ENCODE assay signal across 9 cellular contexts in the genomic region with DNA sequence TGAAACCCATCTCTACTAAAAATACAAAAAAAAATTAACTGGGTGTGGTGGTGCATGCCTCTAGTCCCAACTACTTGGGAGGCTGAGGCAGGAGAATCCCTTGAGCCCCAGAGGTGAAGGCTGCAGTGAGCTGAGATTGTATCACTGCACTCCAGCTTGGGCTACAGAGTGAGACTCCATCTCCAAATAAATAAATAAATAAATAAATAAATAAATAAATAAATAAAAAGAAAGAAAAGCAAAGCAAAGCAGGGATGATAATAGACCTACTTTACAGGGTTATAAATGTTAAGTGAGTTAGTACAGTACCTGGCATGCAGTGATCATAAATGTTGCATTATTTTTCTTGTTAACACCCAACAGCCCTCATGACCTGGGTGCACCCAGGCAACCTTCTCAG. TPM values are rescaled to one million over a fixed set of nuclear protein-coding genes. Genes with fewer than 3 reads are reported as not detected.
DNase-seq lines count a peak whose midpoint lies in the region; ATAC-seq and TF ChIP-seq lines count a peak whose summit lies in the region.
"Not testable (repeated sequence)": the region's sequence is repeated elsewhere in the genome, so short reads cannot be mapped to it uniquely, and the experiment has no call there.
"Had no signal": no experiment of that assay in that cellular context is flagged by ENCODE, and none has a peak within 500 bp of the region (broad histone marks: within the 10 kb centered on the region; RNA-seq: fewer than 3 reads in every experiment).

No MANE protein-coding gene starts in this region.

- in situ Hi-C loops in brain microvascular endothelial cell (cut with HindIII; ENCODE audit: low pct_ligation_motif_present, low sequenced_read_pairs): not testable (repeated sequence)
- in situ Hi-C loops in gastrocnemius medialis (cut with MboI; ENCODE audit: low sequenced_read_pairs in 4 of 4): loop anchor here in 2 of 4 donors (5.0 kb wide), 2 partner anchors 72 to 77 kb away; no protein-coding TSS in a partner anchor

- POLR2A ChIA-PET in AG04450 (lab: Yijun Ruan, JAX): interaction anchor here (1.6 to 6.1 kb wide), 2 partner anchors 9 to 30 kb away, joined by 4 to 87 read pairs; a partner anchor contains a TSS
- POLR2A ChIA-PET in RWPE1 (lab: Yijun Ruan, JAX; ENCODE audit: low non-redundant PET): not testable (repeated sequence)

- not testable (repeated sequence) for H3K9me3 ChIP-seq in AG04450 (ENCODE audit: control insufficient read depth, insufficient read depth, low read length); lower lobe of right lung; gastrocnemius medialis; thoracic aorta

- H3K36me3 ChIP-seq in brain microvascular endothelial cell (replicated peaks) (peaks cover 15% of the 10 kb centered on the region), lower lobe of right lung (peaks cover 19% of the 10 kb centered on the region), thoracic aorta (peaks cover 16% of the 10 kb centered on the region)
- not testable (repeated sequence) for H3K36me3 ChIP-seq in gastrocnemius medialis

- peak overlapping the region; percentile 93 for H3K4me3 ChIP-seq in AG04450 (ENCODE audit: low read depth, low read length)
- peak overlapping the region; percentile 88 for H3K4me3 ChIP-seq in brain microvascular endothelial cell (ENCODE audit: low read depth, low read length)
- H3K4me3 ChIP-seq in epithelial cell of esophagus (ENCODE audit: low read length): peak overlapping the region; percentile 96
- peak overlapping the region; percentile 78 to 97 for H3K4me3 ChIP-seq in foreskin fibroblast (ENCODE audit: low read depth in 1 of 2, low read length in 2 of 2)
- H3K4me3 ChIP-seq in lower lobe of right lung: peak overlapping the region; percentile 66
- H3K4me3 ChIP-seq in gastrocnemius medialis: peak overlapping the region; percentile 57 to 65 (median 64)
- H3K4me3 ChIP-seq in thoracic aorta: peak overlapping the region; percentile 95

- CTCF ChIA-PET in AG04450 (lab: Charles Lee): interaction anchor here (0.6 to 2.0 kb wide), 3 partner anchors 15 to 75 kb away, joined by 3 to 5 read pairs (median 3); no protein-coding TSS in a partner anchor
- CTCF ChIA-PET in RWPE1 (lab: Yijun Ruan, JAX): interaction anchor here (0.6 to 2.1 kb wide), 4 partner anchors 8 to 29 kb away, joined by 3 to 8 read pairs (median 4); no protein-coding TSS in a partner anchor

- H3K27me3 ChIP-seq in AG04450 (ENCODE audit: control insufficient read depth, insufficient read depth, low read length); brain microvascular endothelial cell (replicated peaks); lower lobe of right lung (ENCODE audit: low read depth); thoracic aorta (replicated peaks; ENCODE audit: insufficient read depth): not testable (repeated sequence)
- peaks cover 10 to 34% (median 29%) of the 10 kb centered on the region in 3 donors for H3K27me3 ChIP-seq in gastrocnemius medialis

- H3K4me1 ChIP-seq in lower lobe of right lung (peaks cover 48% of the 10 kb centered on the region), gastrocnemius medialis (peaks cover 4 to 14% of the 10 kb centered on the region in 2 donors), thoracic aorta (ENCODE audit: control insufficient read depth in 1 of 2, low read depth in 2 of 2) (peaks cover 32 to 56% of the 10 kb centered on the region in 2 donors)

- ATAC-seq in lower lobe of right lung; gastrocnemius medialis; thoracic aorta (ENCODE audit: insufficient number of reproducible peaks, low FRiP score, low read depth): not testable (repeated sequence)

- H3K27ac ChIP-seq in AG04450 (ENCODE audit: low read depth, low read length); brain microvascular endothelial cell: not testable (repeated sequence)
- H3K27ac ChIP-seq in RWPE1: peak overlapping the region; percentile 99
- peak overlapping the region; percentile 76 for H3K27ac ChIP-seq in lower lobe of right lung
- peak overlapping the region; percentile 78 to 85 (median 82) for H3K27ac ChIP-seq in gastrocnemius medialis
- H3K27ac ChIP-seq in thoracic aorta: peak overlapping the region; percentile 78 to 91

- intact Hi-C loops in lower lobe of right lung (cut with DNase I); gastrocnemius medialis (cut with DNase I; ENCODE audit: low total_unique reads): not testable (repeated sequence)

- not testable (repeated sequence) for TF ChIP-seq POLR2A in gastrocnemius medialis (IDR thresholded peaks at IDR 0.05)

- TF ChIP-seq CTCF in AG04450 (IDR thresholded peaks at IDR 0.05; ENCODE audit: low read depth, low read length); RWPE1 (conservative IDR thresholded peaks at IDR 0.05; ENCODE audit: low read depth); brain microvascular endothelial cell (IDR thresholded peaks at IDR 0.05; ENCODE audit: low read depth, low read length, missing control alignments); epithelial cell of esophagus (IDR thresholded peaks at IDR 0.05; ENCODE audit: insufficient read depth, low read depth, low read length, missing control alignments); foreskin fibroblast (IDR thresholded peaks at IDR 0.05; ENCODE audit: low read depth, low read length); lower lobe of right lung (IDR thresholded peaks at IDR 0.05); gastrocnemius medialis (IDR thresholded peaks at IDR 0.05 in 4 of 5, conservative IDR thresholded peaks at IDR 0.05 in 1 of 5); thoracic aorta (IDR thresholded peaks at IDR 0.05): not testable (repeated sequence)

- DNase-seq in AG04450 (ENCODE audit: low read depth, low spot score); RWPE1 (ENCODE audit: low spot score); brain microvascular endothelial cell; epithelial cell of esophagus (ENCODE audit: low read depth); foreskin fibroblast; lower lobe of right lung; gastrocnemius medialis; thoracic aorta (ENCODE audit: low spot score): not testable (repeated sequence)

RNA-seq across cellular contexts. Expression of a gene that starts 1.6 kb away (rescaled TPM):
- 84.0 and 126 TPM in 2 replicates for polyA plus RNA-seq in AG04450 (2011; rRNA removed)
- polyA minus RNA-seq in AG04450 (2011; rRNA and poly(A)+ RNA removed): 80.7 and 92.5 TPM in 2 replicates
- total RNA-seq in lower lobe of right lung: 148 TPM
- total RNA-seq in gastrocnemius medialis: 10 to 100 TPM; 10.9 to 46.6 (median 33.8) TPM
- 100 to 1,000 TPM; 141 to 195 TPM for total RNA-seq in thoracic aorta
- polyA plus RNA-seq: neural cell had no signal

RNA-seq across cellular contexts. Expression of a gene that starts 30.5 kb away (rescaled TPM):
- 114 and 123 TPM in 2 replicates for polyA plus RNA-seq in AG04450 (2011; rRNA removed)
- polyA minus RNA-seq in AG04450 (2011; rRNA and poly(A)+ RNA removed): 45.4 and 46.5 TPM in 2 replicates
- total RNA-seq in lower lobe of right lung (282 TPM), gastrocnemius medialis (100 to 1,000 TPM; 141 to 262 (median 150) TPM), thoracic aorta (100 to 1,000 TPM; 189 to 220 TPM)
